1 cellular context compared by ENCODE assay signal in the genomic region with DNA sequence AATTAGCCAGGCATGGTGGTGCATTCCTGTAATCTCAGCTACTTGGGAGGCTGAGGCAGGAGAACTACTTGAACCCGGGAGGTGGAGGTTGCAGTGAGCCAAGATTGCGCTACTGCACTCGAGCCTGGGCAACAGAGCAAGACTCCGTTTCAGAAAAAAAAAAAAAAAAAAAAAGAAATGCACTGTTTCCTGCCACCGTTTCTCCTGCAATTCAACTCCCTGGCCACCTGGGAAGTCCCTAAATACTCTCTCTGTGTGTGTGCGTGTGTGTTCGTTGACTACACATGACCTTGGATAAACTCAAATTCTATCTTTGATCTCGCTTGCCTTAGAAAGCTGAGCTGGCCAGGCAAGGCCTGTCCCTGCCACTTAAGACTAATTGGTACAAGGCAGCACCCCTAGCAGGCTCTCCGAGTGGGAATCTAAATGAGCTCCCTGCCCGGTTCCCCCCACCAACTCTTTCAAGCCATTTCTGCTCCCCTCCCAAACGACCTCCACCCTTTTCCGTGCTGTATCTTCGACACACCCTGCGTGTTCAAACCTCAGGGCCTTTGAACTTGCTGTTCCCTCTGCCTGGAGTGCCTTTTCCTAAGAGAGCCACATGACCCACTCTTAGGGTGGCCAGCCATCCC.
TF ChIP-seq lines count a peak whose summit lies in the region.

No MANE protein-coding gene starts in this region.

TF ChIP-seq in K562, 482 proteins besides CTCF, POLR2A, EP300 and RAD21 (continued from another document):
- TF ChIP-seq, protein P1, sequence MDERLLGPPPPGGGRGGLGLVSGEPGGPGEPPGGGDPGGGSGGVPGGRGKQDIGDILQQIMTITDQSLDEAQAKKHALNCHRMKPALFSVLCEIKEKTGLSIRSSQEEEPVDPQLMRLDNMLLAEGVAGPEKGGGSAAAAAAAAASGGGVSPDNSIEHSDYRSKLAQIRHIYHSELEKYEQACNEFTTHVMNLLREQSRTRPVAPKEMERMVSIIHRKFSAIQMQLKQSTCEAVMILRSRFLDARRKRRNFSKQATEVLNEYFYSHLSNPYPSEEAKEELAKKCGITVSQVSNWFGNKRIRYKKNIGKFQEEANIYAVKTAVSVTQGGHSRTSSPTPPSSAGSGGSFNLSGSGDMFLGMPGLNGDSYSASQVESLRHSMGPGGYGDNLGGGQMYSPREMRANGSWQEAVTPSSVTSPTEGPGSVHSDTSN (CRISPR knock-in tag; IDR thresholded peaks at IDR 0.05; ENCODE audit: low read depth) = no peak
- TF ChIP-seq, protein P1 (tag; conservative IDR thresholded peaks at IDR 0.05; ENCODE audit: low read depth) = peak; percentile 47; the same call in 1 of the 2 replicates
- TF ChIP-seq CHD4 (IDR thresholded peaks at IDR 0.05; ENCODE audit: insufficient read depth, insufficient replicate concordance, low read depth, low read length, poor library complexity, severe bottlenecking) (no peak), SIX5 (IDR thresholded peaks at IDR 0.05; ENCODE audit: borderline replicate concordance in 1 of 2, insufficient read depth in 1 of 2, low read depth in 1 of 2, low read length in 2 of 2) (no peak), SRSF9 (IDR thresholded peaks at IDR 0.05; ENCODE audit: borderline replicate concordance, low read depth, low read length) (no peak), NR2C2 (CRISPR knock-in tag; IDR thresholded peaks at IDR 0.05) (no peak), NR2C2 (tag; IDR thresholded peaks at IDR 0.05) (0 out of 2 replicates have a peak, but pooled peaks have one; percentile 39)
- TF ChIP-seq, protein P2, sequence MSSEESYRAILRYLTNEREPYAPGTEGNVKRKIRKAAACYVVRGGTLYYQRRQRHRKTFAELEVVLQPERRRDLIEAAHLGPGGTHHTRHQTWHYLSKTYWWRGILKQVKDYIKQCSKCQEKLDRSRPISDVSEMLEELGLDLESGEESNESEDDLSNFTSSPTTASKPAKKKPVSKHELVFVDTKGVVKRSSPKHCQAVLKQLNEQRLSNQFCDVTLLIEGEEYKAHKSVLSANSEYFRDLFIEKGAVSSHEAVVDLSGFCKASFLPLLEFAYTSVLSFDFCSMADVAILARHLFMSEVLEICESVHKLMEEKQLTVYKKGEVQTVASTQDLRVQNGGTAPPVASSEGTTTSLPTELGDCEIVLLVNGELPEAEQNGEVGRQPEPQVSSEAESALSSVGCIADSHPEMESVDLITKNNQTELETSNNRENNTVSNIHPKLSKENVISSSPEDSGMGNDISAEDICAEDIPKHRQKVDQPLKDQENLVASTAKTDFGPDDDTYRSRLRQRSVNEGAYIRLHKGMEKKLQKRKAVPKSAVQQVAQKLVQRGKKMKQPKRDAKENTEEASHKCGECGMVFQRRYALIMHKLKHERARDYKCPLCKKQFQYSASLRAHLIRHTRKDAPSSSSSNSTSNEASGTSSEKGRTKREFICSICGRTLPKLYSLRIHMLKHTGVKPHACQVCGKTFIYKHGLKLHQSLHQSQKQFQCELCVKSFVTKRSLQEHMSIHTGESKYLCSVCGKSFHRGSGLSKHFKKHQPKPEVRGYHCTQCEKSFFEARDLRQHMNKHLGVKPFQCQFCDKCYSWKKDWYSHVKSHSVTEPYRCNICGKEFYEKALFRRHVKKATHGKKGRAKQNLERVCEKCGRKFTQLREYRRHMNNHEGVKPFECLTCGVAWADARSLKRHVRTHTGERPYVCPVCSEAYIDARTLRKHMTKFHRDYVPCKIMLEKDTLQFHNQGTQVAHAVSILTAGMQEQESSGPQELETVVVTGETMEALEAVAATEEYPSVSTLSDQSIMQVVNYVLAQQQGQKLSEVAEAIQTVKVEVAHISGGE (CRISPR knock-in tag; IDR thresholded peaks at IDR 0.05) = no peak; a peak in 1 of 6 replicates
- TF ChIP-seq, protein P3, sequence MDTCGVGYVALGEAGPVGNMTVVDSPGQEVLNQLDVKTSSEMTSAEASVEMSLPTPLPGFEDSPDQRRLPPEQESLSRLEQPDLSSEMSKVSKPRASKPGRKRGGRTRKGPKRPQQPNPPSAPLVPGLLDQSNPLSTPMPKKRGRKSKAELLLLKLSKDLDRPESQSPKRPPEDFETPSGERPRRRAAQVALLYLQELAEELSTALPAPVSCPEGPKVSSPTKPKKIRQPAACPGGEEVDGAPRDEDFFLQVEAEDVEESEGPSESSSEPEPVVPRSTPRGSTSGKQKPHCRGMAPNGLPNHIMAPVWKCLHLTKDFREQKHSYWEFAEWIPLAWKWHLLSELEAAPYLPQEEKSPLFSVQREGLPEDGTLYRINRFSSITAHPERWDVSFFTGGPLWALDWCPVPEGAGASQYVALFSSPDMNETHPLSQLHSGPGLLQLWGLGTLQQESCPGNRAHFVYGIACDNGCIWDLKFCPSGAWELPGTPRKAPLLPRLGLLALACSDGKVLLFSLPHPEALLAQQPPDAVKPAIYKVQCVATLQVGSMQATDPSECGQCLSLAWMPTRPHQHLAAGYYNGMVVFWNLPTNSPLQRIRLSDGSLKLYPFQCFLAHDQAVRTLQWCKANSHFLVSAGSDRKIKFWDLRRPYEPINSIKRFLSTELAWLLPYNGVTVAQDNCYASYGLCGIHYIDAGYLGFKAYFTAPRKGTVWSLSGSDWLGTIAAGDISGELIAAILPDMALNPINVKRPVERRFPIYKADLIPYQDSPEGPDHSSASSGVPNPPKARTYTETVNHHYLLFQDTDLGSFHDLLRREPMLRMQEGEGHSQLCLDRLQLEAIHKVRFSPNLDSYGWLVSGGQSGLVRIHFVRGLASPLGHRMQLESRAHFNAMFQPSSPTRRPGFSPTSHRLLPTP (IDR thresholded peaks at IDR 0.05; ENCODE audit: borderline replicate concordance, extremely low read depth, insufficient read length) = no peak
TF ChIP-seq in K562: peak in this region for 24.
